8 cellular contexts compared by ENCODE assay signal in genomic region chr7:150631866-150632864, GRCh38. TPM values are rescaled to one million over a fixed set of nuclear protein-coding genes. Genes with fewer than 3 reads are reported as not detected.
DNase-seq lines count a peak whose midpoint lies in the region; ATAC-seq and TF ChIP-seq lines count a peak whose summit lies in the region.

Gene GIMAP6 (minus strand): TSS chr7:150632385. CDS start chr7:150630142, 2,243 bp downstream.

- H3K27ac ChIP-seq in coronary artery (peak within 1 kb of the TSS in 1 of 2 donors; percentile 79), sigmoid colon (peak within 1 kb of the TSS; percentile 44 to 62 (median 50)), testis (peak within 1 kb of the TSS in 1 of 2 donors; percentile 30)

- WGBS in sigmoid colon, 2 donors = 38 to 78% methylated on average over 9 of the region's 9 CpGs
- 71 to 73% methylated on average over 9 of the region's 9 CpGs for WGBS in testis, 2 donors

- TF ChIP-seq POLR2A in sigmoid colon (IDR thresholded peaks at IDR 0.05) (no peak), testis (IDR thresholded peaks at IDR 0.05) (no peak)

- TF ChIP-seq EP300 in sigmoid colon (IDR thresholded peaks at IDR 0.05) = no peak

- H3K4me3 ChIP-seq in coronary artery (peak within 1 kb of the TSS; percentile 66), sigmoid colon (peak within 1 kb of the TSS; percentile 5 to 42 (median 28)), testis (no peak within 1 kb of the TSS)

- peaks cover 36% of the 10 kb centered on the region for H3K9me3 Mint-ChIP-seq in osteocyte (ENCODE audit: unreplicated experiment)

- no peaks in the 10 kb centered on the region for H3K36me3 ChIP-seq in sigmoid colon
- H3K36me3 ChIP-seq in testis (ENCODE audit: low read depth, missing control alignments) = no peaks in the 10 kb centered on the region

- TF ChIP-seq CTCF in coronary artery (IDR thresholded peaks at IDR 0.05) (no peak), sigmoid colon (IDR thresholded peaks at IDR 0.05) (no peak), osteocyte (IDR thresholded peaks at IDR 0.05) (no peak), testis (IDR thresholded peaks at IDR 0.05) (no peak)

- H3K9me3 ChIP-seq in sigmoid colon (no peaks in the 10 kb centered on the region), testis (no peaks in the 10 kb centered on the region)

- H3K27me3 ChIP-seq in sigmoid colon = no peaks in the 10 kb centered on the region
- no peaks in the 10 kb centered on the region for H3K27me3 ChIP-seq in testis

- peak; percentile 82 for ATAC-seq in GM18511 (IDR thresholded peaks at IDR 0.05; ENCODE audit: unreplicated experiment)
- ATAC-seq in HG02973 (IDR thresholded peaks at IDR 0.05; ENCODE audit: unreplicated experiment) = peak; percentile 75

- no peak within 1 kb of the TSS for H3K27ac Mint-ChIP-seq in osteocyte (ENCODE audit: unreplicated experiment)

- no peaks in the 10 kb centered on the region for H3K27me3 Mint-ChIP-seq in osteocyte (ENCODE audit: unreplicated experiment)

- no peak within 1 kb of the TSS for H3K4me3 Mint-ChIP-seq in osteocyte (ENCODE audit: unreplicated experiment)

- no peaks in the 10 kb centered on the region for H3K4me1 Mint-ChIP-seq in osteocyte (ENCODE audit: unreplicated experiment)

- H3K4me1 ChIP-seq in sigmoid colon = no peaks in the 10 kb centered on the region
- no peaks in the 10 kb centered on the region for H3K4me1 ChIP-seq in testis

- intact Hi-C loops in sigmoid colon (cut with DNase I) (no loop called here), testis (cut with DNase I; ENCODE audit: low total_unique reads) (no loop called here)

- DNase-seq in T-helper 22 cell (ENCODE audit: low read depth) = peak; percentile 10
- no peak for DNase-seq in coronary artery (ENCODE audit: low spot score)
- no peak for DNase-seq in sigmoid colon
- no peak for DNase-seq in osteocyte (ENCODE audit: extremely low spot score, unreplicated experiment)
- no peak for DNase-seq in NCI-H128 (lab: John Stamatoyannopoulos, UW; ENCODE audit: unreplicated experiment)
- DNase-seq in testis = no peak

- H3K36me3 Mint-ChIP-seq in osteocyte (ENCODE audit: unreplicated experiment) = peaks cover 2% of the 10 kb centered on the region

RNA-seq across cellular contexts. Expression of gene GIMAP6, which starts in this region (rescaled TPM):
- total RNA-seq in sigmoid colon (10 to 100 TPM; 11.9 to 23.5 (median 17.2) TPM), osteocyte (not detected in 2 replicates), testis (1 to 10 TPM; 3.9 to 6.1 TPM)
- polyA plus RNA-seq in sigmoid colon (10 to 100 TPM in 2 of 3 donors, 1 to 10 TPM in 1; 5.8 to 25.0 (median 10.2) TPM), testis (ENCODE audit: insufficient read depth, low read depth, low replicate concordance) (16.2 TPM)

Comparison
In these comparisons a context has a peak if more than half of its experiments do, and no peak if none do; other contexts are left out.
1. H3K4me3 ChIP-seq: peak in coronary artery (single experiment) and sigmoid colon (4 of 4); none in testis (0 of 2).